ENCODE assay signal across 18 cellular contexts in the genomic region with DNA sequence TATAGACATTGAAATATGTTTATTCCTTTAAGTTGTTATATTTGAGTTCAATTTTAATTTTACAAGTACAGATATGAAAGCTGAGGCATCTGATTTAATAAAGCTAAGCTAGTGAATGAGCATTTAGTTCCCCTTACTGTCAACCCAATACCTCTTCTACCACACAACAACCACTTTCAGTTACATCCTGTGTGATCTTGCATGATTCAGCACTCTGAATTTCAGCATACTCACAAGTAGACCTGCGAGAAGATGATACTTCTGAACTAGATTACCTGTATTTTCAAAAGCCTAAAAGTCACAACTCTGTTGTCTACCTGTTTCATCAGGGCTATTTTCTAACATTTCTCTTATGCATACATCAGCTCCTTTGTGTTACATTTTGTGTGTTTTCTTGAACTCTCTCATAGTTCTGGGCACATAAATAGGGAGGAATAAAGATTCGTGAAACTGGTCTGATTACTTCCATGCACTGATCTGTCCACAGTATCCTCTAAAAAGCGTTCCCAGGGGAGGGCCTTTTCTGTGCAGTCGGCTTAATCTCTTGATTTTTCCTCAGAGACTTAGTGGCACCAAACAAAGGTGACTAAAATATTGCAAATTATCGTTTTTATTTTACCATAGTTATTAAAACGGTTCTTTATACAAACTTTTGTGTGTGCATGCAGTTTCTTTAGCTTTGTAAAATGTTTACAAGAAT.
DNase-seq lines count a peak whose midpoint lies in the region; ATAC-seq, FAIRE-seq and TF ChIP-seq lines count a peak whose summit lies in the region.
"Had no signal": no experiment of that assay in that cellular context is flagged by ENCODE, and none has a peak within 500 bp of the region (broad histone marks: within the 10 kb centered on the region; RNA-seq: fewer than 3 reads in every experiment).

No MANE protein-coding gene starts in this region.

- H3K27me3 ChIP-seq in HAP-1 (ENCODE audit: low read depth), result no peaks in the 10 kb centered on the region
- no peaks in the 10 kb centered on the region for H3K27me3 ChIP-seq in OCI-LY3 (ENCODE audit: low read depth, low read length)
- no peaks in the 10 kb centered on the region for H3K27me3 ChIP-seq in bronchial epithelial cell (ENCODE audit: control insufficient read depth, insufficient read depth, low read length)
- no peaks in the 10 kb centered on the region for H3K27me3 ChIP-seq in Peyer's patch
- H3K27me3 ChIP-seq: dorsolateral prefrontal cortex, ovary had no signal

- H3K4me1 ChIP-seq in HAP-1, result peaks cover 3% of the 10 kb centered on the region
- H3K4me1 ChIP-seq in OCI-LY3 (ENCODE audit: low read length), result peaks cover 13% of the 10 kb centered on the region
- H3K4me1 ChIP-seq in Peyer's patch, result no peaks in the 10 kb centered on the region

- no peak for TF ChIP-seq POLR2A in Peyer's patch (IDR thresholded peaks at IDR 0.05)

- H3K36me3 ChIP-seq in HAP-1 (replicated peaks) (no peaks in the 10 kb centered on the region), OCI-LY3 (replicated peaks; ENCODE audit: low read depth, low read length) (no peaks in the 10 kb centered on the region), bronchial epithelial cell (ENCODE audit: control insufficient read depth, insufficient read depth, low read length) (no peaks in the 10 kb centered on the region), Peyer's patch (no peaks in the 10 kb centered on the region)
- H3K36me3 ChIP-seq: ovary had no signal

- no peak overlapping the region for H3K9ac ChIP-seq in OCI-LY3 (ENCODE audit: low read length)

- in situ Hi-C loops in ACHN (cut with HindIII; ENCODE audit: low pct_ligation_motif_present, low pct_unique_long_range_greater_than_20kb, low sequenced_read_pairs), result no loop called here
- in situ Hi-C loops in HAP-1 (cut with MboI; ENCODE audit: low sequenced_read_pairs), result no loop called here

- FAIRE-seq in bronchial epithelial cell (lab: Jason Lieb, UNC), result no peak

- no peak for TF ChIP-seq CTCF in OCI-LY3 (IDR thresholded peaks at IDR 0.05; ENCODE audit: low read depth, low read length)
- no peak for TF ChIP-seq CTCF in bronchial epithelial cell (IDR thresholded peaks at IDR 0.05; ENCODE audit: insufficient read depth, low read length, severe bottlenecking)
- no peak for TF ChIP-seq CTCF in Peyer's patch (IDR thresholded peaks at IDR 0.05)

- peak overlapping the region; percentile 85; the same call in 1 of the 2 replicates for H2AFZ ChIP-seq in OCI-LY3 (ENCODE audit: low read depth, low read length)

- H3K4me2 ChIP-seq in OCI-LY3 (ENCODE audit: low read length), result peak overlapping the region; percentile 42

- no peaks in the 10 kb centered on the region for H3K79me2 ChIP-seq in OCI-LY3 (ENCODE audit: low read length)

- H4K20me1 ChIP-seq in OCI-LY3 (ENCODE audit: insufficient read depth, low read length), result no peaks in the 10 kb centered on the region

- no peak for ATAC-seq in GM21786 (IDR thresholded peaks at IDR 0.05; ENCODE audit: unreplicated experiment)
- ATAC-seq: left colon; stimulated activated naive B cell treated with anti-CD40 and anti-IgM and Interleukin-4, amounts not matched to agents 10 μg/mL and 1 μg/mL and 100 μg/mL, for 72 hours; WTC11 had no signal

- H3K27ac ChIP-seq in OCI-LY3 (ENCODE audit: low read length) (peak overlapping the region; percentile 41), Peyer's patch (no peak overlapping the region)
- H3K27ac ChIP-seq: dorsolateral prefrontal cortex, ovary, skin epidermis had no signal

- H3K9me3 ChIP-seq in HAP-1 (no peaks in the 10 kb centered on the region), OCI-LY3 (ENCODE audit: insufficient read depth, low read length) (no peaks in the 10 kb centered on the region), Peyer's patch (no peaks in the 10 kb centered on the region)
- H3K9me3 ChIP-seq: ovary had no signal

- DNase-seq in ACHN (peak; percentile 7), HAP-1 (ENCODE audit: low spot score in 2 of 2) (peak; percentile 77 to 78), bronchial epithelial cell (ENCODE audit: low read depth) (peak; percentile 8), Peyer's patch (no peak)
- DNase-seq in central memory CD4-positive, alpha-beta T cell, result no peak
- DNase-seq in activated CD4-positive, alpha-beta T cell treated with anti-CD3 and anti-CD28 coated beads for 4 hours, result no peak
- DNase-seq: activated effector memory CD4-positive, alpha-beta T cell treated with anti-CD3 and anti-CD28 coated beads, Interleukin-2, amount 50 U/mL, for 16 hours; dorsolateral prefrontal cortex; hippocampal formation; left colon; NCI-H2107; ovary; stimulated activated naive B cell treated with anti-CD40 and anti-IgM and Interleukin-4, amounts not matched to agents 10 μg/mL and 1 μg/mL and 100 μg/mL, for 72 hours; trophoblast cell had no signal

- H3K4me3 ChIP-seq in HAP-1, result no peak overlapping the region
- H3K4me3 ChIP-seq in OCI-LY3 (ENCODE audit: low read length), result peak overlapping the region; percentile 45
- no peak overlapping the region for H3K4me3 ChIP-seq in bronchial epithelial cell (ENCODE audit: low read depth, low read length)
- no peak overlapping the region for H3K4me3 ChIP-seq in Peyer's patch
- H3K4me3 ChIP-seq: dorsolateral prefrontal cortex, ovary, skin epidermis had no signal

Comparison
In these comparisons a context has a peak if more than half of its experiments do, and no peak if none do; other contexts are left out.
1. DNase-seq: peak in ACHN (single experiment), HAP-1 (2 of 2) and bronchial epithelial cell (single experiment); none in central memory CD4-positive, alpha-beta T cell (single experiment), activated CD4-positive, alpha-beta T cell treated with anti-CD3 and anti-CD28 coated beads for 4 hours (0 of 2) and Peyer's patch (0 of 3).